3 cellular contexts compared by ENCODE assay signal in the genomic region with DNA sequence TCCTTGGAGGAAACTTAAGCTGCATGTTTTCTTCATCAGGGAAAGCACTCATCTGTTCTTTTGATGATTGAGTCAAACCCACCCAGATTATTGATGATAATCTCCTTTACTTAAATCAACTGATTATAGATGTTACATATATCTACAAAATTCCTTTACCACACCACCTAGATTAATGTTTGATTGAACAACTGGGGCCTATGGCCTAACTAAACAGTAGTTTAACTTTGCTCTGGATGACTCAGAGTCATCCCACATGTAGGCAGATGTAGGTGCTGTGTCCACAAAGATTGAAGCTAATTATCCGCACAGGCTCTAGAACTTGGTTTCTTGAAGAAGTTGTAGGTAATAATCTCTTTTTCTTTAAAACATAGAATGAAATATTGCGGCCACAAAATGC.
TF ChIP-seq lines count a peak whose summit lies in the region.

No MANE protein-coding gene starts in this region.

TF ChIP-seq in A549, 52 proteins besides CTCF, POLR2A, EP300 and RAD21:
- no peak for TF ChIP-seq BHLHE40 (IDR thresholded peaks at IDR 0.05; ENCODE audit: low read depth, low read length)
- no peak for TF ChIP-seq NR3C1 (IDR thresholded peaks at IDR 0.05)
- TF ChIP-seq, protein P1, sequence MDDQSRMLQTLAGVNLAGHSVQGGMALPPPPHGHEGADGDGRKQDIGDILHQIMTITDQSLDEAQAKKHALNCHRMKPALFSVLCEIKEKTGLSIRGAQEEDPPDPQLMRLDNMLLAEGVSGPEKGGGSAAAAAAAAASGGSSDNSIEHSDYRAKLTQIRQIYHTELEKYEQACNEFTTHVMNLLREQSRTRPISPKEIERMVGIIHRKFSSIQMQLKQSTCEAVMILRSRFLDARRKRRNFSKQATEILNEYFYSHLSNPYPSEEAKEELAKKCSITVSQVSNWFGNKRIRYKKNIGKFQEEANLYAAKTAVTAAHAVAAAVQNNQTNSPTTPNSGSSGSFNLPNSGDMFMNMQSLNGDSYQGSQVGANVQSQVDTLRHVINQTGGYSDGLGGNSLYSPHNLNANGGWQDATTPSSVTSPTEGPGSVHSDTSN (IDR thresholded peaks at IDR 0.05), result no peak
- TF ChIP-seq FOSL2 (IDR thresholded peaks at IDR 0.05), result no peak
- 0 out of 2 replicates have a peak, but pooled peaks have one; percentile 7 for TF ChIP-seq FOSL2 (CRISPR knock-in tag; IDR thresholded peaks at IDR 0.05)

TF ChIP-seq in IMR-90, 13 proteins besides CTCF, POLR2A, EP300 and RAD21:
- no peak for TF ChIP-seq RFX5 (IDR thresholded peaks at IDR 0.05; ENCODE audit: low read depth, low read length)
- no peak for TF ChIP-seq MAZ (IDR thresholded peaks at IDR 0.05; ENCODE audit: borderline replicate concordance, low read depth, low read length)
- TF ChIP-seq NFE2L2 (IDR thresholded peaks at IDR 0.05; ENCODE audit: low read depth, low read length), result no peak
- no peak for TF ChIP-seq CHD1 (IDR thresholded peaks at IDR 0.05; ENCODE audit: low read depth, low read length)
- no peak for TF ChIP-seq MAFK (IDR thresholded peaks at IDR 0.05; ENCODE audit: low read depth, low read length)
- TF ChIP-seq, protein P2, sequence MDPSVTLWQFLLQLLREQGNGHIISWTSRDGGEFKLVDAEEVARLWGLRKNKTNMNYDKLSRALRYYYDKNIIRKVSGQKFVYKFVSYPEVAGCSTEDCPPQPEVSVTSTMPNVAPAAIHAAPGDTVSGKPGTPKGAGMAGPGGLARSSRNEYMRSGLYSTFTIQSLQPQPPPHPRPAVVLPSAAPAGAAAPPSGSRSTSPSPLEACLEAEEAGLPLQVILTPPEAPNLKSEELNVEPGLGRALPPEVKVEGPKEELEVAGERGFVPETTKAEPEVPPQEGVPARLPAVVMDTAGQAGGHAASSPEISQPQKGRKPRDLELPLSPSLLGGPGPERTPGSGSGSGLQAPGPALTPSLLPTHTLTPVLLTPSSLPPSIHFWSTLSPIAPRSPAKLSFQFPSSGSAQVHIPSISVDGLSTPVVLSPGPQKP (IDR thresholded peaks at IDR 0.05; ENCODE audit: borderline replicate concordance, low read depth, low read length), result no peak
- TF ChIP-seq BHLHE40 (IDR thresholded peaks at IDR 0.05; ENCODE audit: low read depth, low read length), result no peak
- TF ChIP-seq SMC3 (IDR thresholded peaks at IDR 0.05; ENCODE audit: low read depth, low read length), result no peak
- no peak for TF ChIP-seq CEBPB (IDR thresholded peaks at IDR 0.05; ENCODE audit: low read depth, low read length)
- no peak for TF ChIP-seq MXI1 (IDR thresholded peaks at IDR 0.05; ENCODE audit: borderline replicate concordance, low read depth, low read length)
- TF ChIP-seq, protein P3, sequence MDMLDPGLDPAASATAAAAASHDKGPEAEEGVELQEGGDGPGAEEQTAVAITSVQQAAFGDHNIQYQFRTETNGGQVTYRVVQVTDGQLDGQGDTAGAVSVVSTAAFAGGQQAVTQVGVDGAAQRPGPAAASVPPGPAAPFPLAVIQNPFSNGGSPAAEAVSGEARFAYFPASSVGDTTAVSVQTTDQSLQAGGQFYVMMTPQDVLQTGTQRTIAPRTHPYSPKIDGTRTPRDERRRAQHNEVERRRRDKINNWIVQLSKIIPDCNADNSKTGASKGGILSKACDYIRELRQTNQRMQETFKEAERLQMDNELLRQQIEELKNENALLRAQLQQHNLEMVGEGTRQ (IDR thresholded peaks at IDR 0.05; ENCODE audit: low read depth, low read length), result no peak
- TF ChIP-seq FOS (IDR thresholded peaks at IDR 0.05; ENCODE audit: low read depth, low read length), result no peak
- TF ChIP-seq RCOR1 (IDR thresholded peaks at IDR 0.05; ENCODE audit: insufficient replicate concordance, low read length), result no peak

TF ChIP-seq in HepG2, 621 proteins besides CTCF, POLR2A, EP300 and RAD21:
- 0 out of 2 replicates have a peak, but pooled peaks have one; percentile 11 for TF ChIP-seq ELF3 (CRISPR knock-in tag; IDR thresholded peaks at IDR 0.05)
- no peak for TF ChIP-seq TEAD3 (CRISPR knock-in tag; optimal IDR thresholded peaks at IDR 0.05; ENCODE audit: borderline replicate concordance)
- TF ChIP-seq, protein P4, sequence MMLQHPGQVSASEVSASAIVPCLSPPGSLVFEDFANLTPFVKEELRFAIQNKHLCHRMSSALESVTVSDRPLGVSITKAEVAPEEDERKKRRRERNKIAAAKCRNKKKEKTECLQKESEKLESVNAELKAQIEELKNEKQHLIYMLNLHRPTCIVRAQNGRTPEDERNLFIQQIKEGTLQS (CRISPR knock-in tag; IDR thresholded peaks at IDR 0.05), result 0 out of 2 replicates have a peak, but pooled peaks have one; percentile 34
- TF ChIP-seq SAP130 (CRISPR knock-in tag; IDR thresholded peaks at IDR 0.05; ENCODE audit: low read depth), result 0 out of 2 replicates have a peak, but pooled peaks have one; percentile 20
- peak; percentile 61; the same call in 1 of the 2 replicates for TF ChIP-seq MIXL1 (CRISPR knock-in tag; IDR thresholded peaks at IDR 0.05)
- TF ChIP-seq, protein P5, sequence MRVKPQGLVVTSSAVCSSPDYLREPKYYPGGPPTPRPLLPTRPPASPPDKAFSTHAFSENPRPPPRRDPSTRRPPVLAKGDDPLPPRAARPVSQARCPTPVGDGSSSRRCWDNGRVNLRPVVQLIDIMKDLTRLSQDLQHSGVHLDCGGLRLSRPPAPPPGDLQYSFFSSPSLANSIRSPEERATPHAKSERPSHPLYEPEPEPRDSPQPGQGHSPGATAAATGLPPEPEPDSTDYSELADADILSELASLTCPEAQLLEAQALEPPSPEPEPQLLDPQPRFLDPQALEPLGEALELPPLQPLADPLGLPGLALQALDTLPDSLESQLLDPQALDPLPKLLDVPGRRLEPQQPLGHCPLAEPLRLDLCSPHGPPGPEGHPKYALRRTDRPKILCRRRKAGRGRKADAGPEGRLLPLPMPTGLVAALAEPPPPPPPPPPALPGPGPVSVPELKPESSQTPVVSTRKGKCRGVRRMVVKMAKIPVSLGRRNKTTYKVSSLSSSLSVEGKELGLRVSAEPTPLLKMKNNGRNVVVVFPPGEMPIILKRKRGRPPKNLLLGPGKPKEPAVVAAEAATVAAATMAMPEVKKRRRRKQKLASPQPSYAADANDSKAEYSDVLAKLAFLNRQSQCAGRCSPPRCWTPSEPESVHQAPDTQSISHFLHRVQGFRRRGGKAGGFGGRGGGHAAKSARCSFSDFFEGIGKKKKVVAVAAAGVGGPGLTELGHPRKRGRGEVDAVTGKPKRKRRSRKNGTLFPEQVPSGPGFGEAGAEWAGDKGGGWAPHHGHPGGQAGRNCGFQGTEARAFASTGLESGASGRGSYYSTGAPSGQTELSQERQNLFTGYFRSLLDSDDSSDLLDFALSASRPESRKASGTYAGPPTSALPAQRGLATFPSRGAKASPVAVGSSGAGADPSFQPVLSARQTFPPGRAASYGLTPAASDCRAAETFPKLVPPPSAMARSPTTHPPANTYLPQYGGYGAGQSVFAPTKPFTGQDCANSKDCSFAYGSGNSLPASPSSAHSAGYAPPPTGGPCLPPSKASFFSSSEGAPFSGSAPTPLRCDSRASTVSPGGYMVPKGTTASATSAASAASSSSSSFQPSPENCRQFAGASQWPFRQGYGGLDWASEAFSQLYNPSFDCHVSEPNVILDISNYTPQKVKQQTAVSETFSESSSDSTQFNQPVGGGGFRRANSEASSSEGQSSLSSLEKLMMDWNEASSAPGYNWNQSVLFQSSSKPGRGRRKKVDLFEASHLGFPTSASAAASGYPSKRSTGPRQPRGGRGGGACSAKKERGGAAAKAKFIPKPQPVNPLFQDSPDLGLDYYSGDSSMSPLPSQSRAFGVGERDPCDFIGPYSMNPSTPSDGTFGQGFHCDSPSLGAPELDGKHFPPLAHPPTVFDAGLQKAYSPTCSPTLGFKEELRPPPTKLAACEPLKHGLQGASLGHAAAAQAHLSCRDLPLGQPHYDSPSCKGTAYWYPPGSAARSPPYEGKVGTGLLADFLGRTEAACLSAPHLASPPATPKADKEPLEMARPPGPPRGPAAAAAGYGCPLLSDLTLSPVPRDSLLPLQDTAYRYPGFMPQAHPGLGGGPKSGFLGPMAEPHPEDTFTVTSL (CRISPR knock-in tag; IDR thresholded peaks at IDR 0.05; ENCODE audit: borderline replicate concordance), result peak; percentile 44; the same call in 1 of the 2 replicates
- peak; percentile 89 for TF ChIP-seq FOSL2 (CRISPR knock-in tag; IDR thresholded peaks at IDR 0.05)
- TF ChIP-seq, protein P6, sequence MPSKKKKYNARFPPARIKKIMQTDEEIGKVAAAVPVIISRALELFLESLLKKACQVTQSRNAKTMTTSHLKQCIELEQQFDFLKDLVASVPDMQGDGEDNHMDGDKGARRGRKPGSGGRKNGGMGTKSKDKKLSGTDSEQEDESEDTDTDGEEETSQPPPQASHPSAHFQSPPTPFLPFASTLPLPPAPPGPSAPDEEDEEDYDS (CRISPR knock-in tag; IDR thresholded peaks at IDR 0.05), result no peak
- no peak for TF ChIP-seq IRF2 (CRISPR knock-in tag; IDR thresholded peaks at IDR 0.05)
- peak; percentile 55; the same call in 1 of the 2 replicates for TF ChIP-seq FOSL1 (CRISPR knock-in tag; IDR thresholded peaks at IDR 0.05; ENCODE audit: borderline replicate concordance)
- peak; percentile 87 for TF ChIP-seq PPARG (CRISPR knock-in tag; conservative IDR thresholded peaks at IDR 0.05)
- TF ChIP-seq ZNF263 (CRISPR knock-in tag; IDR thresholded peaks at IDR 0.05), result peak; percentile 51; the same call in 1 of the 2 replicates
- TF ChIP-seq, protein P7, sequence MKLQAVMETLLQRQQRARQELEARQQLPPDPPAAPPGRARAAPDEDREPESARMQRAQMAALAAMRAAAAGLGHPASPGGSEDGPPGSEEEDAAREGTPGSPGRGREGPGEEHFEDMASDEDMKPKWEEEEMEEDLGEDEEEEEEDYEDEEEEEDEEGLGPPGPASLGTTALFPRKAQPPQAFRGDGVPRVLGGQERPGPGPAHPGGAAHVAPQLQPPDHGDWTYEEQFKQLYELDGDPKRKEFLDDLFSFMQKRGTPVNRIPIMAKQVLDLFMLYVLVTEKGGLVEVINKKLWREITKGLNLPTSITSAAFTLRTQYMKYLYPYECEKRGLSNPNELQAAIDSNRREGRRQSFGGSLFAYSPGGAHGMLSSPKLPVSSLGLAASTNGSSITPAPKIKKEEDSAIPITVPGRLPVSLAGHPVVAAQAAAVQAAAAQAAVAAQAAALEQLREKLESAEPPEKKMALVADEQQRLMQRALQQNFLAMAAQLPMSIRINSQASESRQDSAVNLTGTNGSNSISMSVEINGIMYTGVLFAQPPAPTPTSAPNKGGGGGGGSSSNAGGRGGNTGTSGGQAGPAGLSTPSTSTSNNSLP (IDR thresholded peaks at IDR 0.05; ENCODE audit: low read depth, low read length), result peak; percentile 47; the same call in 1 of the 2 replicates
- peak; percentile 62; the same call in 1 of the 2 replicates for TF ChIP-seq RXRB (CRISPR knock-in tag; IDR thresholded peaks at IDR 0.05; ENCODE audit: borderline replicate concordance)
- TF ChIP-seq ZNF460 (CRISPR knock-in tag; IDR thresholded peaks at IDR 0.05; ENCODE audit: borderline replicate concordance), result no peak
